In the genomic region with DNA sequence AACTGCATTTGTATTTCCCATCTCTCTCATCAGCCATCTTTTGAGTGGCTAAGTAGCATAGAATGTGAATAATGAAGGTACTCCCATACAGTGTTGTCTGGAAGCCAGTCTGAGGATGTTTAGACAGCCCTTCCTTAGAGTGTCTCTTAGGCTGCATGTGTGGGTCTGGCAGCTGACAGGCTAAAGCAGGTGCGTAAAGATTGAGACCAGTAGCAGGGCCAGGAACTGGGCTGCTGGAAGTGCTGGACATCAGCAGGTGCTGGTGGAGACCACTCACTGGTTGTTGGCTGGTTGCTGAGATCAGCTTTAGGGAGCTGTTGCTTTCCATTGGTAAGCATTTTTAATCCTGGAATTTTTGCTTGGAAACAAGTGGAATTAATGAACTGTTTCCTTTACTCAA, we compare ENCODE assay signal across 18 cellular contexts.
A peak's percentile ranks its signal among the peaks of the same experiment; 100 is the strongest.
DNase-seq lines count a peak whose midpoint lies in the region; ATAC-seq and TF ChIP-seq lines count a peak whose summit lies in the region.
"Had no signal": no experiment of that assay in that cellular context is flagged by ENCODE, and none has a peak within 500 bp of the region (broad histone marks: within the 10 kb centered on the region; RNA-seq: fewer than 3 reads in every experiment).

No MANE protein-coding gene starts in this region.

- H3K9ac ChIP-seq in neuronal stem cell (ENCODE audit: low read depth, low read length, poor library complexity): no peak overlapping the region
- H3K9ac ChIP-seq: BLaER1 treated with 17β-estradiol and CSF1 and Interleukin-3, amounts not matched to agents 10 nM and 100 nM had no signal

- peaks cover 3% of the 10 kb centered on the region for H3K27me3 Mint-ChIP-seq in progenitor cell of endocrine pancreas
- H3K27me3 Mint-ChIP-seq: B cell had no signal

- no peak overlapping the region for H4K91ac ChIP-seq in neuronal stem cell (ENCODE audit: low read depth, low read length, poor library complexity)

- H3K18ac ChIP-seq in neuronal stem cell (ENCODE audit: low read length): peak overlapping the region; percentile 50

- H3K27me3 ChIP-seq in SJCRH30 (no peaks in the 10 kb centered on the region), neuronal stem cell (ENCODE audit: control insufficient read depth in 3 of 3, insufficient read depth in 3 of 3, low read depth in 1 of 3, low read length in 3 of 3) (no peaks in the 10 kb centered on the region)
- H3K27me3 ChIP-seq: BLaER1 treated with 17β-estradiol and CSF1 and Interleukin-3, amounts not matched to agents 10 nM and 100 nM had no signal

- no peak for ATAC-seq in GM18858 (IDR thresholded peaks at IDR 0.05; ENCODE audit: unreplicated experiment)
- ATAC-seq: CD8-positive, alpha-beta T cell; GM12878; HepG2 had no signal

- H3K9me3 Mint-ChIP-seq in progenitor cell of endocrine pancreas (ENCODE audit: low read depth): no peaks in the 10 kb centered on the region
- H3K9me3 Mint-ChIP-seq: CD8-positive, alpha-beta T cell had no signal

- no peak overlapping the region for H2BK120ac ChIP-seq in neuronal stem cell (ENCODE audit: low read depth, low read length)

- no peak overlapping the region for H2AFZ ChIP-seq in neuronal stem cell (ENCODE audit: low read length)

- no peak overlapping the region for H3K27ac Mint-ChIP-seq in progenitor cell of endocrine pancreas
- H3K27ac Mint-ChIP-seq: B cell; CD8-positive, alpha-beta T cell; H9 had no signal

- no peak overlapping the region for H3K14ac ChIP-seq in neuronal stem cell (ENCODE audit: low read length)

- H2BK12ac ChIP-seq in neuronal stem cell (ENCODE audit: low read length): no peak overlapping the region

- H3K36me3 ChIP-seq in SJCRH30 (no peaks in the 10 kb centered on the region), neuronal stem cell (replicated peaks in 1 of 2; ENCODE audit: control insufficient read depth in 2 of 2, insufficient read depth in 2 of 2, low read length in 2 of 2) (peaks cover 0 to 9% of the 10 kb centered on the region in 2 donors)
- H3K36me3 ChIP-seq: BLaER1 treated with 17β-estradiol and CSF1 and Interleukin-3, amounts not matched to agents 10 nM and 100 nM had no signal

- no peaks in the 10 kb centered on the region for H3K36me3 Mint-ChIP-seq in progenitor cell of endocrine pancreas (ENCODE audit: insufficient read depth)

- H3K4ac ChIP-seq in neuronal stem cell (ENCODE audit: low read length): no peak overlapping the region

- no CpG with 5 or more reads among the region's 1 CpG for WGBS in neuronal stem cell (ENCODE audit: extremely low coverage in 2 of 2, insufficient read length in 2 of 2, insufficient replicate concordance in 1 of 2), 2 donors

- no peak overlapping the region for H3K4me3 ChIP-seq in SJCRH30
- H3K4me3 ChIP-seq in neuronal stem cell (ENCODE audit: low read length in 2 of 2): no peak overlapping the region
- H3K4me3 ChIP-seq: BLaER1 treated with 17β-estradiol and CSF1 and Interleukin-3, amounts not matched to agents 10 nM and 100 nM; GM12878 had no signal

- H2BK5ac ChIP-seq in neuronal stem cell (ENCODE audit: low read length): no peak overlapping the region

- H3K27ac ChIP-seq in SJCRH30 (peak overlapping the region; percentile 35), neuronal stem cell (replicated peaks; ENCODE audit: low read length) (no peak overlapping the region)
- H3K27ac ChIP-seq: BLaER1 treated with 17β-estradiol and CSF1 and Interleukin-3, amounts not matched to agents 10 nM and 100 nM had no signal

- no peak overlapping the region for H2AK5ac ChIP-seq in neuronal stem cell (ENCODE audit: low read depth, low read length)

- TF ChIP-seq CTCF in progenitor cell of endocrine pancreas (IDR thresholded peaks at IDR 0.05; ENCODE audit: unreplicated experiment): no peak

- H4K8ac ChIP-seq in neuronal stem cell (ENCODE audit: low read depth, low read length): no peak overlapping the region

- no peaks in the 10 kb centered on the region for H3K79me1 ChIP-seq in neuronal stem cell (ENCODE audit: low read depth, low read length)

- no peak overlapping the region for H3K23ac ChIP-seq in neuronal stem cell (ENCODE audit: low read depth, low read length, poor library complexity)

- DNase-seq in NCI-H2029 (lab: John Stamatoyannopoulos, UW) (peak; percentile 9), NCI-H2029 treated with DMSO at 0.1 percent for 48 hours (lab: John Stamatoyannopoulos, UW) (no peak), NCI-H146 (lab: John Stamatoyannopoulos, UW) (peak; percentile 34), SJCRH30 (peak; percentile 94 to 98), neuronal stem cell (ENCODE audit: low spot score) (no peak), progenitor cell of endocrine pancreas (ENCODE audit: low spot score, unreplicated experiment) (no peak), RKO (ENCODE audit: low spot score) (no peak)
- DNase-seq: 8988T; Calu3; CD8-positive, alpha-beta T cell; DND-41; EL; H9 had no signal

- H2BK15ac ChIP-seq in neuronal stem cell (ENCODE audit: low read length): no peak overlapping the region

- peaks cover 6% of the 10 kb centered on the region for H3K4me1 Mint-ChIP-seq in progenitor cell of endocrine pancreas (ENCODE audit: low read depth)
- H3K4me1 Mint-ChIP-seq: B cell had no signal

- no peak overlapping the region for H3K4me3 Mint-ChIP-seq in progenitor cell of endocrine pancreas (ENCODE audit: low read depth)
- H3K4me3 Mint-ChIP-seq: B cell; CD8-positive, alpha-beta T cell; H9 had no signal

- no peaks in the 10 kb centered on the region for H3K9me3 ChIP-seq in SJCRH30 (replicated peaks)
- H3K9me3 ChIP-seq in neuronal stem cell (replicated peaks in 1 of 2; ENCODE audit: control insufficient read depth in 2 of 2, insufficient read depth in 1 of 2, low read depth in 1 of 2, low read length in 2 of 2): peaks cover 2 to 7% of the 10 kb centered on the region in 2 donors

- H3K4me1 ChIP-seq in SJCRH30: peaks cover 37% of the 10 kb centered on the region
- peaks cover 0 to 3% of the 10 kb centered on the region in 2 donors for H3K4me1 ChIP-seq in neuronal stem cell (ENCODE audit: control insufficient read depth in 2 of 2, insufficient read depth in 1 of 2, low read depth in 1 of 2, low read length in 2 of 2)
- H3K4me1 ChIP-seq: BLaER1 treated with 17β-estradiol and CSF1 and Interleukin-3, amounts not matched to agents 10 nM and 100 nM had no signal

- no peak overlapping the region for H3K4me2 ChIP-seq in neuronal stem cell (ENCODE audit: insufficient read depth, low read length, poor library complexity, severe bottlenecking)
- H3K4me2 ChIP-seq: BLaER1 treated with 17β-estradiol and CSF1 and Interleukin-3, amounts not matched to agents 10 nM and 100 nM had no signal

Comparison
In these comparisons a context has a peak if more than half of its experiments do, and no peak if none do; other contexts are left out.
1. DNase-seq: peak in NCI-H2029 (single experiment), NCI-H146 (single experiment) and SJCRH30 (2 of 2); none in NCI-H2029 treated with DMSO at 0.1 percent for 48 hours (single experiment), neuronal stem cell (single experiment), progenitor cell of endocrine pancreas (single experiment) and RKO (single experiment).